Comparison of ENCODE assay signal across 19 cellular contexts in genomic region chr7:139706837-139707236, GRCh38.
"Had no signal": no experiment of that assay in that cellular context is flagged by ENCODE, and none has a peak within 500 bp of the region (broad histone marks: within the 10 kb centered on the region; RNA-seq: fewer than 3 reads in every experiment).

No MANE protein-coding gene starts in this region.

- ATAC-seq: activated T-cell treated with anti-CD3 and anti-CD28 coated beads, Interleukin-2, amount 50 U/mL, for 72 hours; body of pancreas had no signal

- DNase-seq: activated CD4-positive, alpha-beta T cell treated with anti-CD3 and anti-CD28 coated beads, Interleukin-2, amount 10 ng/mL, durations not matched to agents 7 days and 5 days; activated CD8-positive, alpha-beta memory T cell treated with anti-CD3 and anti-CD28 coated beads, Interleukin-2, amount 50 U/mL, for 48 hours; activated gamma-delta T cell treated with Interleukin-2 at 50 U/mL for 16 hours; activated naive CD8-positive, alpha-beta T cell treated with anti-CD3 and anti-CD28 coated beads for 36 hours; activated T-cell treated with anti-CD3 and anti-CD28 coated beads, Interleukin-2, amount 50 U/mL, for 72 hours; amygdala; body of pancreas; cortex of kidney; effector CD8-positive, alpha-beta T cell; esophagus squamous epithelium; glutamatergic neuron; hypothalamus; stimulated activated CD4-positive, alpha-beta T cell treated with anti-CD3 and anti-CD28 coated beads, Interleukin-15, amount 100 ng/mL, for 24 hours; stimulated activated CD4-positive, alpha-beta T cell treated with anti-CD3 and anti-CD28 coated beads, Interleukin-4, amount 100 ng/mL, for 24 hours; stimulated activated naive CD4-positive, alpha-beta T cell treated with Interleukin-2 at 50 U/mL for 16 hours had no signal

- H3K4me1 Mint-ChIP-seq: activated naive CD8-positive, alpha-beta T cell treated with anti-CD3 and anti-CD28 coated beads for 36 hours had no signal

- H3K4me3 ChIP-seq: body of pancreas, esophagus squamous epithelium, skin epidermis, upper lobe of left lung had no signal

- H3K27me3 Mint-ChIP-seq: activated CD4-positive, alpha-beta T cell treated with anti-CD3 and anti-CD28 coated beads, Interleukin-2, amount 10 ng/mL, durations not matched to agents 7 days and 5 days; activated naive CD8-positive, alpha-beta T cell treated with anti-CD3 and anti-CD28 coated beads for 36 hours had no signal

- H3K27me3 ChIP-seq: body of pancreas, esophagus squamous epithelium, neutrophil, upper lobe of left lung had no signal

- H3K27ac ChIP-seq: body of pancreas, esophagus squamous epithelium, neutrophil, skin epidermis, upper lobe of left lung had no signal

- H3K4me3 Mint-ChIP-seq: activated CD4-positive, alpha-beta T cell treated with anti-CD3 and anti-CD28 coated beads, Interleukin-2, amount 10 ng/mL, durations not matched to agents 7 days and 5 days; activated naive CD8-positive, alpha-beta T cell treated with anti-CD3 and anti-CD28 coated beads for 36 hours; activated T-cell treated with anti-CD3 and anti-CD28 coated beads, Interleukin-2, amount 50 U/mL, for 72 hours; T-helper 2 cell treated with Interferon-gamma antibody and Interleukin-4, amounts not matched to agents 5 μg/mL and 100 μg/mL, for 36 hours had no signal

- H3K9me3 Mint-ChIP-seq: activated CD4-positive, alpha-beta T cell treated with anti-CD3 and anti-CD28 coated beads, Interleukin-2, amount 10 ng/mL, durations not matched to agents 7 days and 5 days; activated naive CD8-positive, alpha-beta T cell treated with anti-CD3 and anti-CD28 coated beads for 36 hours; activated T-cell treated with anti-CD3 and anti-CD28 coated beads, Interleukin-2, amount 50 U/mL, for 72 hours; T-helper 2 cell treated with Interferon-gamma antibody and Interleukin-4, amounts not matched to agents 5 μg/mL and 100 μg/mL, for 36 hours had no signal

- H3K27ac Mint-ChIP-seq: activated CD4-positive, alpha-beta T cell treated with anti-CD3 and anti-CD28 coated beads, Interleukin-2, amount 10 ng/mL, durations not matched to agents 7 days and 5 days; activated naive CD8-positive, alpha-beta T cell treated with anti-CD3 and anti-CD28 coated beads for 36 hours; activated T-cell treated with anti-CD3 and anti-CD28 coated beads, Interleukin-2, amount 50 U/mL, for 72 hours; T-helper 2 cell treated with Interferon-gamma antibody and Interleukin-4, amounts not matched to agents 5 μg/mL and 100 μg/mL, for 36 hours had no signal

- H3K9me3 ChIP-seq: body of pancreas, esophagus squamous epithelium, neutrophil, upper lobe of left lung had no signal
